In genomic region chr6:69286341-69286740, GRCh38 we compare ENCODE assay signal across 37 cellular contexts.
"Had no signal": no experiment of that assay in that cellular context is flagged by ENCODE, and none has a peak within 500 bp of the region (broad histone marks: within the 10 kb centered on the region; RNA-seq: fewer than 3 reads in every experiment).

No MANE protein-coding gene starts in this region.

- H3K27ac ChIP-seq: ascending aorta, cardiac muscle cell, PC-9, RWPE1, VCaP had no signal

- ATAC-seq: activated CD8-positive, alpha-beta memory T cell treated with anti-CD3 and anti-CD28 coated beads, Interleukin-2, amount 10 ng/mL, durations not matched to agents 7 days and 5 days; activated T-helper 17 cell treated with anti-CD3 and anti-CD28 coated beads, Interleukin-2, amount 50 U/mL, for 72 hours; Right ventricle myocardium inferior had no signal

- H3K36me3 ChIP-seq: ascending aorta, cardiac muscle cell, MG63 had no signal

- DNase-seq: activated B cell treated with CpG ODN at 0.5 μM for 24 hours; activated CD4-positive, alpha-beta memory T cell treated with anti-CD3 and anti-CD28 coated beads, Interleukin-2, amount 10 ng/mL, durations not matched to agents 7 days and 5 days; activated CD4-positive, alpha-beta T cell treated with anti-CD3 and anti-CD28 coated beads for 4 hours; activated CD4-positive, CD25-positive, alpha-beta regulatory T cell treated with anti-CD3 and anti-CD28 coated beads, Interleukin-2, amount 50 U/mL, for 72 hours; activated CD8-positive, alpha-beta memory T cell treated with anti-CD3 and anti-CD28 coated beads for 24 hours; activated CD8-positive, alpha-beta memory T cell treated with anti-CD3 and anti-CD28 coated beads, Interleukin-2, amount 10 ng/mL, durations not matched to agents 7 days and 5 days; activated CD8-positive, alpha-beta memory T cell treated with anti-CD3 and anti-CD28 coated beads, Interleukin-2, amount 50 U/mL, for 48 hours; activated effector memory CD4-positive, alpha-beta T cell treated with anti-CD3 and anti-CD28 coated beads, Interleukin-2, amount 50 U/mL, for 16 hours; activated naive CD4-positive, alpha-beta T cell treated with Interleukin-2 at 50 U/mL for 16 hours; activated naive CD8-positive, alpha-beta T cell treated with anti-CD3 and anti-CD28 coated beads, Interleukin-2, amount 10 ng/mL, durations not matched to agents 7 days and 5 days; activated T-cell treated with anti-CD3 and anti-CD28 coated beads, Interleukin-2, amount 50 U/mL, for 48 hours; amygdala; Kasumi-1; KG1; MG63; NCI-H1048; NCI-H1436; NCI-H1694; NCI-H1930; NCI-H2171 treated with DMSO at 0.1 percent for 48 hours; NCI-H2227 treated with DMSO at 0.1 percent for 48 hours; NCI-H510A treated with DMSO at 0.1 percent for 48 hours; NCI-H526 treated with DMSO at 0.1 percent for 48 hours; NCI-H82; NK-92 treated with Interleukin-12 subunit alpha and Interleukin-12 subunit beta, amount 100 ng/mL, for 24 hours; PC-9; SIG-M5; SW 1271; T-helper 1 cell; T-helper 2 cell; T-helper 9 cell had no signal

- H3K4me3 ChIP-seq: ascending aorta, cardiac muscle cell, MG63, PC-9 had no signal

- H3K9me3 ChIP-seq: ascending aorta, MG63 had no signal

- H3K4me1 ChIP-seq: ascending aorta had no signal
